In the genomic region with DNA sequence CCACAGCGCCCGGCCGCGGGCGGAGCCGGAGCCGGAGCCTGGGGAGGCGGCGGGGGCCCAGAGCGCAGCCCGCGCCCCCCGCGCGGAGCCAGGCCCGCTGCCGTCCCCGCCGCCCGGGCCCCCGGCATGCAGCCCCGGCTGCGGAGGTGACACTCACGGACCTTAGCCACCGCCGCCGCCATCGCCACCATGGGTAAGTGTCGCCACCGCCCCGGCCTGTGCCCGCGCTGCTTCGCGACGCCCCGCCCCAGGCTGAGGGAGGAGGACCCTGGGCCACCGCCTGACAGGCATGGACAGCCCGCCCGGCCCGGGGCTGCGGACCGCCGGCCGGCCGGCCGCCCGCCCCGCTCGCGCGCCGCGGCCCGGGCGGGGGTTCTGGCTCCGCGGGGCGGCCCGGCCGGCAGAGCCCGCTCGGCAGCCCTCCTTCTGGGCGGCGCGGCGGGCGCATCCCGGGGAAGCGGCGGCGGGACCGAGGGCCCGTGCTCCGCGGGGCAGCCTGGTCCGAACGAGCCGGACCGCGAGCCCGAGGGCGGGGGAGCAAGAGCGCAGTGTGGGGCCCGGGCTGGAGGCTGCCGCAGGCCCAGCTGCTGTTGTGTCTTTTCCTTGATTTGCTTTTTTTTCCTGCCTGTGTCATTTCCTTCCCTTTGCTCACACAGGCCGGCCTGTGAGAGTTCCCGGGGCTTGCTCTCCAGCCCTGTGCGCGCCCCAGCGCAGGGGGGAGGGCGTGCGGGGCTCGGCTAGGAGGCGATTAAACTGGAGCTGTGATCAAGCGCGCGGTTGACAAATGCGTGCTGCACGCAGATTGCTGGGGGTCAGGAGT, we compare ENCODE assay signal across 8 cellular contexts. TPM values are rescaled to one million over a fixed set of nuclear protein-coding genes. Genes with fewer than 3 reads are reported as not detected.
A peak's percentile ranks its signal among the peaks of the same experiment; 100 is the strongest.
DNase-seq lines count a peak whose midpoint lies in the region; ATAC-seq and TF ChIP-seq lines count a peak whose summit lies in the region.

No MANE protein-coding gene starts in this region.

- H3K36me3 ChIP-seq in mesodermal cell (ENCODE audit: control insufficient read depth, insufficient read depth, low read length), result no peaks in the 10 kb centered on the region

- 0% methylated on average over 64 to 75 of the region's 100 CpGs for WGBS in mesodermal cell (ENCODE audit: insufficient coverage in 2 of 2), 2 experiments

- peak overlapping the region; percentile 72 for H3K4me3 ChIP-seq in mesodermal cell (ENCODE audit: extremely low read depth, insufficient read depth, low read length, poor library complexity, severe bottlenecking)

- H3K27me3 Mint-ChIP-seq in endothelial cell (ENCODE audit: unreplicated experiment), result peaks cover 14% of the 10 kb centered on the region

- H3K9me3 Mint-ChIP-seq in endothelial cell (ENCODE audit: unreplicated experiment), result no peaks in the 10 kb centered on the region

- H3K4me1 Mint-ChIP-seq in endothelial cell (ENCODE audit: unreplicated experiment), result peaks cover 41% of the 10 kb centered on the region

- no peaks in the 10 kb centered on the region for H3K9me3 ChIP-seq in mesodermal cell (ENCODE audit: control insufficient read depth, low read length)

- peak overlapping the region; percentile 90 for H3K27ac Mint-ChIP-seq in endothelial cell (ENCODE audit: unreplicated experiment)

- peaks cover 4% of the 10 kb centered on the region for H3K36me3 Mint-ChIP-seq in endothelial cell (ENCODE audit: low read depth, unreplicated experiment)

- no peak for TF ChIP-seq CTCF in endothelial cell (IDR thresholded peaks at IDR 0.05; ENCODE audit: unreplicated experiment)

- H3K4me3 Mint-ChIP-seq in endothelial cell (ENCODE audit: unreplicated experiment), result peak overlapping the region; percentile 99

- peak; percentile 20 for ATAC-seq in GM18861 (IDR thresholded peaks at IDR 0.05; ENCODE audit: unreplicated experiment)
- ATAC-seq in HG03103 (IDR thresholded peaks at IDR 0.05; ENCODE audit: low read depth, unreplicated experiment), result peak; percentile 21

- DNase-seq in ACHN (peak; percentile 74), NCI-H82 (lab: John Stamatoyannopoulos, UW) (peak; percentile 84), endothelial cell (ENCODE audit: low spot score) (peak; percentile 79)
- DNase-seq in activated CD8-positive, alpha-beta memory T cell treated with anti-CD3 and anti-CD28 coated beads, Interleukin-2, amount 50 U/mL, for 48 hours, result peak; percentile 82
- DNase-seq in stimulated activated CD8-positive, alpha-beta memory T cell treated with anti-CD3 and anti-CD28 coated beads, Interleukin-4, amount 100 ng/mL, for 24 hours (ENCODE audit: low read depth), result peak; percentile 49

- peaks cover 16% of the 10 kb centered on the region for H3K4me1 ChIP-seq in mesodermal cell (ENCODE audit: control insufficient read depth, insufficient read depth, low read length, poor library complexity, severe bottlenecking)

- in situ Hi-C loops in ACHN (cut with HindIII; ENCODE audit: low pct_ligation_motif_present, low pct_unique_long_range_greater_than_20kb, low sequenced_read_pairs), result no loop called here

- peak overlapping the region; percentile 60 for H3K27ac ChIP-seq in mesodermal cell (ENCODE audit: low read depth, low read length, severe bottlenecking)

RNA-seq across cellular contexts. Expression of gene MAP3K3, which starts 0.6 kb away (rescaled TPM):
- total RNA-seq in endothelial cell (ENCODE audit: unreplicated experiment), result 112 TPM
- 44.3 TPM for polyA plus RNA-seq in mesodermal cell (2013, experiment 1 of 2)
- 34.5 TPM for polyA plus RNA-seq in mesodermal cell (2013, experiment 2 of 2)

RNA-seq across cellular contexts. Expression of gene TACO1, which starts 22.1 kb away (rescaled TPM):
- total RNA-seq in endothelial cell (ENCODE audit: unreplicated experiment), result 19.4 TPM
- polyA plus RNA-seq in mesodermal cell (2013, experiment 1 of 2), result 21.8 TPM
- polyA plus RNA-seq in mesodermal cell (2013, experiment 2 of 2), result 19.8 TPM

Comparison
In these comparisons a context has a peak if more than half of its experiments do, and no peak if none do; other contexts are left out.
1. Peak in every context shown above with its lines: DNase-seq, ATAC-seq, H3K4me3 ChIP-seq and H3K27ac ChIP-seq.